ENCODE assay signal across 22 cellular contexts in the genomic region with DNA sequence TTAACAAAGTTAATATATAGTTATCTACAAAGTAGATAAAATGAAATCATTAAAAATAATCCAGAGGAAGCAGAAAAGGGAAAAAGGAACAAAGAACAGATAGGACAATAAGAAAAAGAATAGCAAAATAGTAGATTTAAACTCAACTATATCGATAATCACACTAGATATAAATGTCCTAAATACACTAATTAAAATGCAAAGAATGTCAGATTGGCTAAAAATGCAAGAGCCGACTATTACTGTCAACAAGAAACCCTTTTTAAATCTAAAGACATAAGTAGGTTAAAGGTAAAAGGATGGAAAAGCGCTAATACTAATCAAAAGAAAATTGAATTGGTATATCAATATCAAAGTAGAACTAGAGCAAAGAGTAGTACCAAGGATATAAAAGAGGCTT.
"Had no signal": no experiment of that assay in that cellular context is flagged by ENCODE, and none has a peak within 500 bp of the region (broad histone marks: within the 10 kb centered on the region; RNA-seq: fewer than 3 reads in every experiment).

No MANE protein-coding gene starts in this region.

- DNase-seq: activated B cell treated with CpG ODN at 0.5 μM for 24 hours; activated CD4-positive, alpha-beta T cell treated with anti-CD3 and anti-CD28 coated beads for 1 hour; activated CD4-positive, alpha-beta T cell treated with anti-CD3 and anti-CD28 coated beads, Interleukin-2, amount 10 ng/mL, durations not matched to agents 24 days and 14 days; activated CD4-positive, alpha-beta T cell treated with anti-CD3 and anti-CD28 coated beads, Interleukin-2, amount 50 U/mL, for 48 hours; activated CD8-positive, alpha-beta memory T cell treated with anti-CD3 and anti-CD28 coated beads, Interleukin-2, amount 10 ng/mL, durations not matched to agents 7 days and 5 days; activated effector memory CD4-positive, alpha-beta T cell treated with Interleukin-2 at 50 U/mL for 16 hours; activated naive CD4-positive, alpha-beta T cell; activated T-cell treated with anti-CD3 and anti-CD28 coated beads, Interleukin-2, amount 50 U/mL, for 24 hours; aorta; MG63; MV-4-11; NCI-H1092 treated with DMSO at 0.1 percent for 48 hours; NCI-H1436; NCI-H1694 treated with DMSO at 0.1 percent for 48 hours; NCI-H2029 treated with DMSO at 0.1 percent for 48 hours; NCI-H524; PC-9; SIG-M5; T-cell; T-helper 2 cell; T1000 had no signal

- H3K27me3 ChIP-seq: MG63 had no signal

- H3K4me2 ChIP-seq: PC-9 had no signal

- ATAC-seq: activated CD8-positive, alpha-beta memory T cell treated with anti-CD3 and anti-CD28 coated beads, Interleukin-2, amount 10 ng/mL, durations not matched to agents 7 days and 5 days; T-cell had no signal

- H3K27ac ChIP-seq: PC-9, SK-N-MC had no signal

- H2AFZ ChIP-seq: PC-9 had no signal

- H3K4me3 ChIP-seq: MG63, PC-9, SK-N-MC had no signal
